In the genomic region with DNA sequence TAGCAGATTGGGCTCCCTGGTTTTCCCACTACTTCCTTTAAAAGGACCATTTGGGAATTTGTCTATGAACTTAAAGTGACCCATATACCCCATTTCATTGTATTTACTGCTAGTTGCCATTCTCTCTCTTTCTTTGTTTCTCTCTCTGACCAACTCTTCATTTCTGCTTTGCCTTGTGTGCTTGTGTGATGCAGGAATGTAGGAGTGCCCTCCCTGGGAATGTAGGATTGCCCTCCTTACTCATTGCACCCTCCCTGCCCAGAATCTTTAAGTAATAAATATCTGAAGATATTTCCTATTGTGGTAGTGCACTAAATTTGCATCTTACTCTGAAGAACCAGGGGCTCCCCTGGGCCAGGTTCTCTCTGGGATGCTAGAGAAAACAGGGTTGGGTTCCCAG, we compare ENCODE assay signal across 31 cellular contexts. TPM values are rescaled to one million over a fixed set of nuclear protein-coding genes. Genes with fewer than 3 reads are reported as not detected.
"Had no signal": no experiment of that assay in that cellular context is flagged by ENCODE, and none has a peak within 500 bp of the region (broad histone marks: within the 10 kb centered on the region; RNA-seq: fewer than 3 reads in every experiment).

No MANE protein-coding gene starts in this region.

- H3K9me3 ChIP-seq: esophagus squamous epithelium, gastrocnemius medialis, lower lobe of right lung had no signal

- ATAC-seq: esophagus mucosa, gastrocnemius medialis, heart right ventricle, left cardiac atrium, left lung, left ventricle myocardium superior, lower lobe of right lung had no signal

- H3K27me3 ChIP-seq: dorsolateral prefrontal cortex, gastrocnemius medialis, left lung had no signal

- H3K36me3 ChIP-seq: esophagus squamous epithelium, gastrocnemius medialis, heart right ventricle, left lung, lower lobe of right lung had no signal

- H3K4me1 ChIP-seq: esophagus squamous epithelium, gastrocnemius medialis, heart right ventricle, left lung, lower lobe of right lung had no signal

- FAIRE-seq: colon, endothelial cell of umbilical vein, islet of Langerhans, keratinocyte had no signal

- H3K27ac ChIP-seq: coronary artery, dorsolateral prefrontal cortex, epithelial cell of prostate, esophagus squamous epithelium, gastrocnemius medialis, heart right ventricle, left lung, lower lobe of right lung had no signal

- H3K4me3 ChIP-seq: coronary artery, dorsolateral prefrontal cortex, esophagus squamous epithelium, gastrocnemius medialis, heart right ventricle, left lung, lower lobe of right lung had no signal

- DNase-seq: dermis blood vessel endothelial cell; dorsolateral prefrontal cortex; effector CD4-positive, alpha-beta T cell; effector memory CD4-positive, alpha-beta T cell; erythroblast; esophagus squamous epithelium; foreskin fibroblast; foreskin melanocyte; gastrocnemius medialis; glutamatergic neuron; head of caudate nucleus; heart right ventricle; hippocampal formation; left cardiac atrium; left lung; left ventricle myocardium superior; lower lobe of right lung; mesenchymal stem cell; midbrain had no signal

RNA-seq across cellular contexts. Expression of a gene that starts 47.3 kb away (rescaled TPM):
- total RNA-seq: cerebellum, endothelial cell of umbilical vein, esophagus mucosa, glomerular endothelial cell, kidney epithelial cell, left cardiac atrium, lower lobe of right lung, lung microvascular endothelial cell, myocyte had no signal
